Comparison of ENCODE assay signal across 8 cellular contexts in genomic region chr6:46217671-46218131, GRCh38. TPM values are rescaled to one million over a fixed set of nuclear protein-coding genes. Genes with fewer than 3 reads are reported as not detected.
DNase-seq lines count a peak whose midpoint lies in the region; ATAC-seq and TF ChIP-seq lines count a peak whose summit lies in the region.

No MANE protein-coding gene starts in this region.

- H3K36me3 ChIP-seq in thoracic aorta (no peaks in the 10 kb centered on the region), uterus (no peaks in the 10 kb centered on the region)

- ATAC-seq in GM19372 (IDR thresholded peaks at IDR 0.05; ENCODE audit: low read depth, unreplicated experiment) (peak; percentile 47), HG03442 (IDR thresholded peaks at IDR 0.05; ENCODE audit: unreplicated experiment) (peak; percentile 59), thoracic aorta (ENCODE audit: insufficient number of reproducible peaks, low FRiP score, low read depth) (peak; percentile 77)

- DNase-seq in CD1c-positive myeloid dendritic cell (ENCODE audit: extremely low spot score) (peak; percentile 50), fibroblast of mammary gland (ENCODE audit: low read depth) (peak; percentile 93), thoracic aorta (ENCODE audit: low spot score) (no peak), uterus (no peak), Kasumi-1 (lab: John Stamatoyannopoulos, UW) (no peak), DMS79 treated with DMSO at 0.1 percent for 48 hours (lab: John Stamatoyannopoulos, UW) (no peak)

- H3K4me1 ChIP-seq in thoracic aorta (ENCODE audit: control insufficient read depth in 1 of 2, low read depth in 2 of 2), result peaks cover 25 to 40% of the 10 kb centered on the region in 2 donors
- no peaks in the 10 kb centered on the region for H3K4me1 ChIP-seq in uterus

- H3K9me3 ChIP-seq in thoracic aorta (no peaks in the 10 kb centered on the region), uterus (no peaks in the 10 kb centered on the region)

- H3K27ac ChIP-seq in thoracic aorta (peak overlapping the region; percentile 88 to 90), uterus (peak overlapping the region in 1 of 2 donors; percentile 44)

- no peak for TF ChIP-seq POLR2A in uterus (IDR thresholded peaks at IDR 0.05)

- H3K27me3 ChIP-seq in thoracic aorta (replicated peaks; ENCODE audit: insufficient read depth) (no peaks in the 10 kb centered on the region), uterus (no peaks in the 10 kb centered on the region)

- intact Hi-C loops in uterus (cut with DNase I; ENCODE audit: low total_unique reads), result no loop called here

- TF ChIP-seq CTCF in fibroblast of mammary gland (conservative IDR thresholded peaks at IDR 0.05; ENCODE audit: control insufficient read depth, insufficient read depth, low read depth, low read length), result no peak
- TF ChIP-seq CTCF in thoracic aorta (IDR thresholded peaks at IDR 0.05), result no peak
- no peak for TF ChIP-seq CTCF in uterus (IDR thresholded peaks at IDR 0.05)

- H3K4me3 ChIP-seq in fibroblast of mammary gland (ENCODE audit: control insufficient read depth, low read depth, low read length), result no peak overlapping the region
- H3K4me3 ChIP-seq in thoracic aorta, result no peak overlapping the region
- no peak overlapping the region for H3K4me3 ChIP-seq in uterus

RNA-seq across cellular contexts. Expression of gene ENPP5, which starts 46.9 kb away (rescaled TPM):
- total RNA-seq in thoracic aorta (1 to 10 TPM; 2.7 to 9.4 TPM), uterus (1 to 10 TPM in 1 of 4 donors, under 1 TPM in 1, not detected in 2; 0.73 to 8.1 TPM)

Comparison
In these comparisons a context has a peak if more than half of its experiments do, and no peak if none do; other contexts are left out.
1. DNase-seq: peak in CD1c-positive myeloid dendritic cell (single experiment) and fibroblast of mammary gland (single experiment); none in thoracic aorta (single experiment), uterus (0 of 2), Kasumi-1 (0 of 2) and DMS79 treated with DMSO at 0.1 percent for 48 hours (single experiment).
2. Peak in every context shown above with its lines, with median percentiles within 50 percentile points of each other: ATAC-seq.